In genomic region chr6:52931351-52931750, GRCh38 we compare ENCODE assay signal across 17 cellular contexts.
"Had no signal": no experiment of that assay in that cellular context is flagged by ENCODE, and none has a peak within 500 bp of the region (broad histone marks: within the 10 kb centered on the region; RNA-seq: fewer than 3 reads in every experiment).

No MANE protein-coding gene starts in this region.

- H3K4me1 Mint-ChIP-seq: neural crest cell; stimulated activated naive CD8-positive, alpha-beta T cell treated with anti-CD3 and anti-CD28 coated beads, Interleukin-15, amount 100 ng/mL, for 72 hours had no signal

- H3K4me3 ChIP-seq: ascending aorta, ovary, testis, vagina had no signal

- H3K27me3 Mint-ChIP-seq: activated CD4-positive, alpha-beta T cell treated with anti-CD3 and anti-CD28 coated beads for 36 hours; activated CD8-positive, alpha-beta T cell treated with anti-CD3 and anti-CD28 coated beads for 36 hours had no signal

- H3K27ac ChIP-seq: ascending aorta, ovary, testis, vagina had no signal

- H3K36me3 ChIP-seq: ascending aorta, ovary, vagina had no signal

- H3K9me3 Mint-ChIP-seq: activated CD8-positive, alpha-beta T cell treated with anti-CD3 and anti-CD28 coated beads for 36 hours; stimulated activated naive CD8-positive, alpha-beta T cell treated with anti-CD3 and anti-CD28 coated beads, Interleukin-15, amount 100 ng/mL, for 72 hours had no signal

- DNase-seq: activated CD4-positive, alpha-beta T cell treated with anti-CD3 and anti-CD28 coated beads for 36 hours; activated CD8-positive, alpha-beta memory T cell treated with anti-CD3 and anti-CD28 coated beads, Interleukin-2, amount 50 U/mL, for 4 hours; activated CD8-positive, alpha-beta T cell treated with anti-CD3 and anti-CD28 coated beads for 36 hours; activated naive CD4-positive, alpha-beta T cell; activated T-cell treated with anti-CD3 and anti-CD28 coated beads, Interleukin-2, amount 50 U/mL, for 72 hours; glutamatergic neuron; kidney; left ventricle myocardium superior; ovary; stimulated activated CD4-positive, alpha-beta T cell treated with anti-CD3 and anti-CD28 coated beads, Interleukin-4, amount 100 ng/mL, for 24 hours; stimulated activated naive CD8-positive, alpha-beta T cell treated with anti-CD3 and anti-CD28 coated beads, Interleukin-15, amount 100 ng/mL, for 72 hours; T-helper 9 cell; testis had no signal

- H3K27me3 ChIP-seq: ascending aorta, ovary, testis, vagina had no signal

- H3K4me1 ChIP-seq: ascending aorta, testis had no signal

- H3K9me3 ChIP-seq: ascending aorta, ovary, testis, vagina had no signal

- H3K4me3 Mint-ChIP-seq: activated CD4-positive, alpha-beta T cell treated with anti-CD3 and anti-CD28 coated beads for 36 hours; activated CD8-positive, alpha-beta T cell treated with anti-CD3 and anti-CD28 coated beads for 36 hours; activated T-cell treated with anti-CD3 and anti-CD28 coated beads, Interleukin-2, amount 50 U/mL, for 72 hours; neural crest cell; stimulated activated naive CD8-positive, alpha-beta T cell treated with anti-CD3 and anti-CD28 coated beads, Interleukin-15, amount 100 ng/mL, for 72 hours had no signal

- H3K27ac Mint-ChIP-seq: activated CD4-positive, alpha-beta T cell treated with anti-CD3 and anti-CD28 coated beads for 36 hours; activated CD8-positive, alpha-beta T cell treated with anti-CD3 and anti-CD28 coated beads for 36 hours; activated T-cell treated with anti-CD3 and anti-CD28 coated beads, Interleukin-2, amount 50 U/mL, for 72 hours; stimulated activated naive CD8-positive, alpha-beta T cell treated with anti-CD3 and anti-CD28 coated beads, Interleukin-15, amount 100 ng/mL, for 72 hours had no signal

- ATAC-seq: activated CD4-positive, alpha-beta T cell treated with anti-CD3 and anti-CD28 coated beads for 36 hours; activated CD8-positive, alpha-beta T cell treated with anti-CD3 and anti-CD28 coated beads for 36 hours; activated T-cell treated with anti-CD3 and anti-CD28 coated beads, Interleukin-2, amount 50 U/mL, for 72 hours; esophagus mucosa; left ventricle myocardium superior; stimulated activated naive CD8-positive, alpha-beta T cell treated with anti-CD3 and anti-CD28 coated beads, Interleukin-15, amount 100 ng/mL, for 72 hours had no signal
